In the genomic region with DNA sequence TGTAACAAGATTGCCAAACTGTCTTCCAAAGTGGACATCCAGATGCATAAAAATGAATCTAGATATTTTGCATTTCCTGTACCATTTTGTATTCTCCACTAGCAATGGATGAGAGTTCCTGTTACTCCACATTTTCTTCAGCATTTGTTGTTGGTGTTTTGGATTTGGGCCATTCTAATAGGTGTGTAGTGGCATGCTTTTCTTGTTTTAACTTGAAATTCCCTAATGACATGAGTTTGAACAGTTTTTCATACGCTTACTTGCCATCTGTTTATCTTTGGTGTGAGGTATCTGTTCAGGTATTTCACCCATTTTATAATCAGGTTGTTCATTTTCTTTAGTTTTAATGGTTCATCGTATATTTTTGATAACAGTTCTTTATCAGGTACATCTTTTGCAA, we compare ENCODE assay signal across 26 cellular contexts.
"Had no signal": no experiment of that assay in that cellular context is flagged by ENCODE, and none has a peak within 500 bp of the region (broad histone marks: within the 10 kb centered on the region; RNA-seq: fewer than 3 reads in every experiment).

No MANE protein-coding gene starts in this region.

- H3K36me3 ChIP-seq: brain microvascular endothelial cell, gastroesophageal sphincter, heart right ventricle had no signal

- H3K4me3 ChIP-seq: gastroesophageal sphincter, heart right ventricle had no signal

- H3K4me1 ChIP-seq: gastroesophageal sphincter had no signal

- H3K9me3 ChIP-seq: gastroesophageal sphincter, heart right ventricle had no signal

- ATAC-seq: activated CD4-positive, alpha-beta T cell treated with anti-CD3 and anti-CD28 coated beads for 36 hours; activated naive CD4-positive, alpha-beta T cell treated with anti-CD3 and anti-CD28 coated beads, Interleukin-2, amount 50 U/mL, for 72 hours; activated T-cell treated with anti-CD3 and anti-CD28 coated beads, Interleukin-2, amount 50 U/mL, for 72 hours; effector memory CD8-positive, alpha-beta T cell; esophagus mucosa; gastroesophageal sphincter; heart right ventricle had no signal

- H3K27me3 ChIP-seq: brain microvascular endothelial cell, gastroesophageal sphincter, heart right ventricle had no signal

- H3K27ac ChIP-seq: brain microvascular endothelial cell, gastroesophageal sphincter, heart right ventricle had no signal

- DNase-seq: activated CD4-positive, alpha-beta memory T cell treated with anti-CD3 and anti-CD28 coated beads for 36 hours; activated CD4-positive, alpha-beta T cell treated with anti-CD3 and anti-CD28 coated beads for 36 hours; activated CD4-positive, alpha-beta T cell treated with anti-CD3 and anti-CD28 coated beads, Interleukin-2, amount 10 ng/mL, durations not matched to agents 24 days and 14 days; activated CD4-positive, CD25-positive, alpha-beta regulatory T cell; activated CD4-positive, CD25-positive, alpha-beta regulatory T cell treated with anti-CD3 and anti-CD28 coated beads, Interleukin-2, amount 50 U/mL, for 72 hours; activated CD8-positive, alpha-beta memory T cell treated with anti-CD3 and anti-CD28 coated beads, Interleukin-2, amount 50 U/mL, for 48 hours; activated gamma-delta T cell; activated naive CD4-positive, alpha-beta T cell; activated naive CD4-positive, alpha-beta T cell treated with anti-CD3 and anti-CD28 coated beads, Interleukin-2, amount 10 ng/mL, durations not matched to agents 7 days and 5 days; activated naive CD8-positive, alpha-beta T cell treated with anti-CD3 and anti-CD28 coated beads, Interleukin-2, amount 10 ng/mL, durations not matched to agents 7 days and 5 days; activated T-cell treated with anti-CD3 and anti-CD28 coated beads for 4 hours; activated T-cell treated with anti-CD3 and anti-CD28 coated beads, Interleukin-2, amount 50 U/mL, for 24 hours; activated T-cell treated with anti-CD3 and anti-CD28 coated beads, Interleukin-2, amount 50 U/mL, for 72 hours; caudate nucleus; cortex of kidney; dermis blood vessel endothelial cell; effector CD4-positive, alpha-beta T cell; effector memory CD8-positive, alpha-beta T cell; foreskin melanocyte; heart right ventricle; T-helper 2 cell had no signal

- FAIRE-seq: colon had no signal
